In the genomic region with DNA sequence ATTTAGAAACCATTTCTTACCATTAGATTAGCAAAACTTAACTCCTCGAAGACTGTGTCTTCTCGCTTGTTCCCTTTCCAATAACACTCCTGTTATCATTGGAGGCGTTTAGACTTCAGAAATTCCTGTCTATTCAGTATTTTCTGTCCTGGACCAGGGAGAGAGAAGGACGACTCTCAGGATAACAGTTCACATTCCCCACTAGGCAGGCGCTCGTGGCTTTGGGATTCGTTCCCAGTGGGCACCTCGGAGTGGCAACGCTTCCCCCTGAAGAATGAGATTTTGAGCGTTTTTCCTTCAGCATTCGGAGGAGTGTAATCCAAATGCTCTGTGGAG, we compare ENCODE assay signal across 8 cellular contexts. TPM values are rescaled to one million over a fixed set of nuclear protein-coding genes. Genes with fewer than 3 reads are reported as not detected.
DNase-seq lines count a peak whose midpoint lies in the region; ATAC-seq and TF ChIP-seq lines count a peak whose summit lies in the region.

No MANE protein-coding gene starts in this region.

- TF ChIP-seq CTCF in GM12864 (IDR thresholded peaks at IDR 0.05; ENCODE audit: low read depth, low read length, missing control alignments), result no peak
- TF ChIP-seq CTCF in breast epithelium (IDR thresholded peaks at IDR 0.05), result peak in 1 of 3 donors; percentile 17

- peak; percentile 8 for ATAC-seq in HG03571 (IDR thresholded peaks at IDR 0.05; ENCODE audit: unreplicated experiment)

- H3K27ac ChIP-seq in breast epithelium (peak overlapping the region in 1 of 2 donors; percentile 59), muscle layer of duodenum (ENCODE audit: low read length) (peak overlapping the region; percentile 64)

- peak overlapping the region; percentile 92 for H3K4me3 ChIP-seq in GM12864 (ENCODE audit: low read depth, low read length)
- H3K4me3 ChIP-seq in breast epithelium, result peak overlapping the region; percentile 60 to 90 (median 83)
- peak overlapping the region; percentile 87 to 97 for H3K4me3 ChIP-seq in muscle layer of duodenum (ENCODE audit: low read depth in 1 of 2, low read length in 2 of 2)

- H3K9me3 ChIP-seq in breast epithelium, result peaks cover 31 to 37% of the 10 kb centered on the region in 2 donors
- H3K9me3 ChIP-seq in muscle layer of duodenum (ENCODE audit: control insufficient read depth in 1 of 2, low read length in 2 of 2), result peaks cover 13 to 29% of the 10 kb centered on the region in 2 donors

- H3K36me3 ChIP-seq in breast epithelium, result peaks cover 5% of the 10 kb centered on the region
- H3K36me3 ChIP-seq in muscle layer of duodenum (ENCODE audit: control insufficient read depth in 1 of 2, insufficient read depth in 2 of 2, low read length in 2 of 2), result peaks cover 14 to 29% of the 10 kb centered on the region in 2 donors

- no peak for TF ChIP-seq POLR2A in breast epithelium (IDR thresholded peaks at IDR 0.05)

- H3K27me3 ChIP-seq in breast epithelium (no peaks in the 10 kb centered on the region), muscle layer of duodenum (ENCODE audit: low read depth, low read length) (no peaks in the 10 kb centered on the region)

- H3K4me1 ChIP-seq in breast epithelium (peaks cover 0 to 8% of the 10 kb centered on the region in 2 donors), muscle layer of duodenum (ENCODE audit: control insufficient read depth in 1 of 2, insufficient read depth in 2 of 2, low read length in 2 of 2) (peaks cover 4 to 16% of the 10 kb centered on the region in 2 donors)

- no peak for DNase-seq in GM12864 (ENCODE audit: low read depth)
- DNase-seq in breast epithelium (ENCODE audit: low spot score in 2 of 2), result no peak
- DNase-seq in NCI-H2196 treated with DMSO at 0.1 percent for 48 hours (lab: John Stamatoyannopoulos, UW; ENCODE audit: unreplicated experiment), result no peak
- no peak for DNase-seq in NCI-H526 (lab: John Stamatoyannopoulos, UW)
- DNase-seq in activated gamma-delta T cell treated with Interleukin-2 at 50 U/mL for 16 hours, result no peak
- DNase-seq in NCI-H748 (lab: John Stamatoyannopoulos, UW; ENCODE audit: unreplicated experiment), result no peak

- intact Hi-C loops in breast epithelium (cut with DNase I; ENCODE audit: low total_unique reads), result no loop called here

RNA-seq across cellular contexts. Expression of a gene that starts 0.4 kb away (rescaled TPM):
- 1 to 10 TPM; 3.4 to 6.6 (median 4.6) TPM for total RNA-seq in breast epithelium

RNA-seq across cellular contexts. Expression of a gene that starts 18.6 kb away (rescaled TPM):
- total RNA-seq in breast epithelium, result 10 to 100 TPM; 22.4 to 51.4 (median 30.8) TPM

RNA-seq across cellular contexts. Expression of a gene that starts 28.6 kb away (rescaled TPM):
- total RNA-seq in breast epithelium, result 10 to 100 TPM in 1 of 3 donors, 1 to 10 TPM in 2; 6.4 to 11.3 (median 8.2) TPM

RNA-seq across cellular contexts. Expression of a gene that starts 40.8 kb away (rescaled TPM):
- total RNA-seq in breast epithelium, result 1 to 10 TPM; 1.1 to 4.2 (median 2.9) TPM

RNA-seq across cellular contexts. Expression of a gene that starts 52.1 kb away (rescaled TPM):
- total RNA-seq in breast epithelium, result 10 to 100 TPM; 14.4 to 34.2 (median 18.7) TPM
